8 cellular contexts compared by ENCODE assay signal in genomic region chr3:11306815-11307589, GRCh38. TPM values are rescaled to one million over a fixed set of nuclear protein-coding genes. Genes with fewer than 3 reads are reported as not detected.
DNase-seq lines count a peak whose midpoint lies in the region; ATAC-seq and TF ChIP-seq lines count a peak whose summit lies in the region.

No MANE protein-coding gene starts in this region.

- no peak overlapping the region for H3K9ac ChIP-seq in mucosa of rectum (ENCODE audit: low read depth in 1 of 2, low read length in 2 of 2)

- H3K4me1 Mint-ChIP-seq in CD4-positive, alpha-beta T cell (ENCODE audit: low read depth) = peaks cover 5% of the 10 kb centered on the region
- peaks cover 20% of the 10 kb centered on the region for H3K4me1 Mint-ChIP-seq in activated T-helper 17 cell treated with anti-CD3 and anti-CD28 coated beads, Interleukin-2, amount 50 U/mL, for 72 hours

- POLR2A ChIA-PET in CD4-positive, alpha-beta T cell (lab: Charles Lee) = interaction anchor here (1.0 kb wide), 1 partner anchor 35 kb away, joined by 4 read pairs; the partner anchor contains the start of gene ATG7

- no peaks in the 10 kb centered on the region for H3K9me3 Mint-ChIP-seq in CD4-positive, alpha-beta T cell
- no peaks in the 10 kb centered on the region for H3K9me3 Mint-ChIP-seq in activated T-helper 17 cell treated with anti-CD3 and anti-CD28 coated beads, Interleukin-2, amount 50 U/mL, for 72 hours

- peak in 1 of 10 experiments; percentile 14 for DNase-seq in CD4-positive, alpha-beta T cell
- no peak for DNase-seq in OCI-M1 (lab: John Stamatoyannopoulos, UW)
- no peak for DNase-seq in H4 (ENCODE audit: low spot score)
- no peak for DNase-seq in AG08395 (ENCODE audit: low spot score)

- H3K27me3 ChIP-seq in CD4-positive, alpha-beta T cell (ENCODE audit: control insufficient read depth, insufficient read depth, low read length) = no peaks in the 10 kb centered on the region
- no peaks in the 10 kb centered on the region for H3K27me3 ChIP-seq in mucosa of rectum (ENCODE audit: control insufficient read depth in 2 of 2, insufficient read depth in 2 of 2, low read length in 2 of 2)

- no peak for TF ChIP-seq CTCF in CD4-positive, alpha-beta T cell (IDR thresholded peaks at IDR 0.05)

- no peak overlapping the region for H3K27ac ChIP-seq in CD4-positive, alpha-beta T cell (ENCODE audit: low read depth, low read length)
- H3K27ac ChIP-seq in mucosa of rectum (ENCODE audit: low read depth in 2 of 2, low read length in 2 of 2) = peak overlapping the region; percentile 19 to 25

- intact Hi-C loops in CD4-positive, alpha-beta T cell (cut with DNase I, micrococcal nuclease) = no loop called here

- peaks cover 44 to 45% of the 10 kb centered on the region in 2 donors for H3K36me3 ChIP-seq in mucosa of rectum (ENCODE audit: control insufficient read depth in 2 of 2, insufficient read depth in 2 of 2, low read length in 2 of 2)

- no peak overlapping the region for H3K4me3 Mint-ChIP-seq in CD4-positive, alpha-beta T cell
- peak overlapping the region; percentile 1 for H3K4me3 Mint-ChIP-seq in activated T-helper 17 cell treated with anti-CD3 and anti-CD28 coated beads, Interleukin-2, amount 50 U/mL, for 72 hours

- no peaks in the 10 kb centered on the region for H3K27me3 Mint-ChIP-seq in CD4-positive, alpha-beta T cell
- no peaks in the 10 kb centered on the region for H3K27me3 Mint-ChIP-seq in activated T-helper 17 cell treated with anti-CD3 and anti-CD28 coated beads, Interleukin-2, amount 50 U/mL, for 72 hours

- H3K4me3 ChIP-seq in mucosa of rectum (ENCODE audit: low read length in 2 of 2) = no peak overlapping the region

- ATAC-seq in CD4-positive, alpha-beta T cell (ENCODE audit: poor library complexity) = peak; percentile 51
- ATAC-seq in HG02571 (IDR thresholded peaks at IDR 0.05; ENCODE audit: unreplicated experiment) = peak; percentile 56
- ATAC-seq in activated T-helper 17 cell treated with anti-CD3 and anti-CD28 coated beads, Interleukin-2, amount 50 U/mL, for 72 hours (replicated peaks) = peak; percentile 88
- no peak for ATAC-seq in HG03045 (IDR thresholded peaks at IDR 0.05; ENCODE audit: unreplicated experiment)

- H3K27ac Mint-ChIP-seq in CD4-positive, alpha-beta T cell = no peak overlapping the region
- peak overlapping the region; percentile 43 for H3K27ac Mint-ChIP-seq in activated T-helper 17 cell treated with anti-CD3 and anti-CD28 coated beads, Interleukin-2, amount 50 U/mL, for 72 hours

- H3K9me3 ChIP-seq in CD4-positive, alpha-beta T cell (ENCODE audit: control insufficient read depth, low read length) = no peaks in the 10 kb centered on the region
- H3K9me3 ChIP-seq in mucosa of rectum (ENCODE audit: control insufficient read depth in 2 of 2, low read length in 2 of 2) = no peaks in the 10 kb centered on the region

- H3K36me3 Mint-ChIP-seq in CD4-positive, alpha-beta T cell (ENCODE audit: low read depth) = peaks cover 78% of the 10 kb centered on the region
- H3K36me3 Mint-ChIP-seq in activated T-helper 17 cell treated with anti-CD3 and anti-CD28 coated beads, Interleukin-2, amount 50 U/mL, for 72 hours (ENCODE audit: low read depth) = peaks cover 91% of the 10 kb centered on the region

- CTCF ChIA-PET in CD4-positive, alpha-beta T cell (lab: Charles Lee) = no interaction called here

- no peaks in the 10 kb centered on the region for H3K4me1 ChIP-seq in mucosa of rectum (ENCODE audit: control insufficient read depth in 2 of 2, insufficient read depth in 2 of 2, low read length in 2 of 2)

RNA-seq across cellular contexts. Expression of gene ATG7, which starts 34.8 kb away (rescaled TPM):
- 10 to 100 TPM; 21.4 to 25.7 TPM for total RNA-seq in CD4-positive, alpha-beta T cell
- total RNA-seq in activated T-helper 17 cell treated with anti-CD3 and anti-CD28 coated beads, Interleukin-2, amount 50 U/mL, for 72 hours = 10 to 100 TPM; 34.6 to 37.7 TPM
- total RNA-seq in H4 (2014; rRNA removed; shearing (Covaris generic)) = 41.6 and 59.1 TPM in 2 replicates
